8 cellular contexts compared by ENCODE assay signal in genomic region chr6:28335564-28336283, GRCh38. TPM values are rescaled to one million over a fixed set of nuclear protein-coding genes. Genes with fewer than 3 reads are reported as not detected.
DNase-seq lines count a peak whose midpoint lies in the region; ATAC-seq and TF ChIP-seq lines count a peak whose summit lies in the region.

Gene ZSCAN31 (minus strand): TSS chr6:28336148. CDS start chr6:28329683, 6,465 bp downstream.

- no peak for TF ChIP-seq CTCF in GM10248 (IDR thresholded peaks at IDR 0.05; ENCODE audit: control extremely low read depth, extremely low read depth, low read depth, missing control alignments)
- no peak for TF ChIP-seq CTCF in prostate gland (IDR thresholded peaks at IDR 0.05)

- POLR2A ChIA-PET in GM10248 (lab: Yijun Ruan, JAX) = interaction anchor here (0.6 to 1.4 kb wide), 12 partner anchors 20 to 1314 kb away, joined by 3 to 4 read pairs (median 3); partner anchors contain the start of genes PGBD1 and ZSCAN26

- H3K4me3 ChIP-seq in prostate gland = peak within 1 kb of the TSS; percentile 56 to 60
- H3K4me3 ChIP-seq in urinary bladder (ENCODE audit: low read depth, low read length) = peak within 1 kb of the TSS; percentile 64

- CTCF ChIA-PET in GM10248 (lab: Yijun Ruan, JAX) = interaction anchor here (1.2 to 6.0 kb wide), 4 partner anchors 16 to 47 kb away, joined by 3 to 46 read pairs (median 4); no protein-coding TSS in a partner anchor

- intact Hi-C loops in left ventricle myocardium superior (cut with micrococcal nuclease) = no loop called here
- intact Hi-C loops in prostate gland (cut with DNase I) = loop anchor here (5.0 kb wide), 2 partner anchors 68 to 198 kb away; partner anchors contain the start of gene ZSCAN26

- DNase-seq in GM10248 (ENCODE audit: extremely low spot score) (peak; percentile 80), NCI-H1092 treated with DMSO at 0.1 percent for 48 hours (lab: John Stamatoyannopoulos, UW) (peak; percentile 32), T-helper 1 cell (peak; percentile 57 to 82 (median 73)), left ventricle myocardium superior (peak; percentile 93), prostate gland (ENCODE audit: low spot score) (peak; percentile 93)

- no peaks in the 10 kb centered on the region for H3K4me1 ChIP-seq in prostate gland (replicated peaks)
- H3K4me1 ChIP-seq in urinary bladder (ENCODE audit: insufficient read depth) = no peaks in the 10 kb centered on the region

- H3K27me3 ChIP-seq in prostate gland (replicated peaks; ENCODE audit: insufficient read depth) = no peaks in the 10 kb centered on the region

- H3K27ac ChIP-seq in angular gyrus (ENCODE audit: low read depth, low read length) = peak within 1 kb of the TSS; percentile 92
- H3K27ac ChIP-seq in prostate gland = peak within 1 kb of the TSS; percentile 97 to 99
- peak within 1 kb of the TSS; percentile 91 for H3K27ac ChIP-seq in urinary bladder (ENCODE audit: low read depth)

- TF ChIP-seq POLR2A in prostate gland (IDR thresholded peaks at IDR 0.05) = peak; percentile 52

- peak; percentile 84 for ATAC-seq in HG02588 (IDR thresholded peaks at IDR 0.05; ENCODE audit: unreplicated experiment)
- peak; percentile 97 for ATAC-seq in left ventricle myocardium superior

- 1% methylated on average over 34 of the region's 35 CpGs for WGBS in prostate gland
- under 1% methylated on average over 35 of the region's 35 CpGs for WGBS in urinary bladder

- no peaks in the 10 kb centered on the region for H3K9me3 ChIP-seq in prostate gland

- H3K36me3 ChIP-seq in prostate gland = no peaks in the 10 kb centered on the region
- H3K36me3 ChIP-seq in urinary bladder (ENCODE audit: insufficient read depth) = no peaks in the 10 kb centered on the region

RNA-seq across cellular contexts. Expression of gene ZSCAN31, which starts in this region (rescaled TPM):
- total RNA-seq in left ventricle myocardium superior (8.6 TPM), prostate gland (10 to 100 TPM; 13.7 to 21.7 TPM), urinary bladder (21.5 TPM)
- polyA plus RNA-seq in urinary bladder = 10.1 TPM

Comparison
In these comparisons a context has a peak if more than half of its experiments do, and no peak if none do; other contexts are left out.
1. Peak in every context shown above with its lines: DNase-seq, ATAC-seq, H3K4me3 ChIP-seq and H3K27ac ChIP-seq.
2. DNase-seq: peak in every context shown above with its lines; median percentile 93 in left ventricle myocardium superior; 93 in prostate gland; 80 in GM10248; 73 in T-helper 1 cell; 32 in NCI-H1092 treated with DMSO at 0.1 percent for 48 hours.